10 cellular contexts compared by ENCODE assay signal in the genomic region with DNA sequence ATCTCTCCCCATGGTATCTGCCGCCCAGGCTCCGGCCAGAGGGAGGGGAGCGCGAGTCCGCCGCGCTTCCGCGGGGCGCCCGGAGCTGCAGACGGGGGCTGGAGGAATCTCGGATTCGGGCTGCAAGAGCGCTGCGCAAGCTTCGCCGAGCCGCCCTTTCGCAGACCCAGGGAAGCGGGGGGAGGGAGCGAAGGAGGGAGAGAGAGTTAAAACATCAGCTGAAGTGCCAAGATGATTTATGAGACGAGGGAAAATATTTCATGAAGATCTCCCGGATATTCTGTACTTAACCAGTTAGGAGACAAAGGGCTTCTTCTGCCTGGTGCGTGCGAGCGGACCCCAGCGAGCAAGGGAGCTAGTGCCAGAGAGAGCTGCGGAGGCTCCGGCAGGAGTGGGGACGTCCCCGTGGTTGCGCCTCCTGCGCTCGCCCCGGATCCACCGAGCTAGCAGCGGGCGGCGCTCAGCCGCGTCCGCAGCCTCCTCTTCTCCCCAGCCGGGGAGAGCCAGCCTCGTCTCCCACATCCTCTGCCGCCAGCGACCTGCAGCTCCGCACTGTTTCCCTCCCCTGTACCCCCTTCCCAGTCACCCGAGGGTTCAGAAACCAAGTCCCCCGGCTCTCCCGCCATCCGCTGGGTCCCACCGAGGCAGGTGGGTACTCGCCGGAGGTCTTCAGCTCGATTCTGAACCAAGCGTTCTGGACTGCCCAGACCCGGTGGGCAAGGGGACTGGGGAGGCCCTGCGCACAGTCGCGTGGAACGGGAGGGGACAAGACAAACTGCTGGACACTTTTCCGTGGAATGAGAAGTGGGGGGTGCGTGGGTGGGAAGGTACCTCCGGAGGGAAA. TPM values are rescaled to one million over a fixed set of nuclear protein-coding genes. Genes with fewer than 3 reads are reported as not detected.
DNase-seq lines count a peak whose midpoint lies in the region; ATAC-seq, FAIRE-seq and TF ChIP-seq lines count a peak whose summit lies in the region.
"Had no signal": no experiment of that assay in that cellular context is flagged by ENCODE, and none has a peak within 500 bp of the region (broad histone marks: within the 10 kb centered on the region; RNA-seq: fewer than 3 reads in every experiment).

No MANE protein-coding gene starts in this region.

- DNase-seq in Caco-2 (peak in 1 of 2 experiments; percentile 38), HAP-1 (ENCODE audit: low spot score in 2 of 2) (peak in 1 of 2 experiments; percentile 45), GM12891 (ENCODE audit: insufficient read length, low spot score) (no peak), germinal center (ENCODE audit: low spot score) (no peak)
- DNase-seq in activated naive CD8-positive, alpha-beta T cell treated with anti-CD3 and anti-CD28 coated beads for 36 hours = peak; percentile 46
- DNase-seq in naive thymus-derived CD8-positive, alpha-beta T cell = no peak

- H3K4me3 ChIP-seq in Caco-2 (ENCODE audit: low read depth, low read length) (peak overlapping the region; percentile 39), HAP-1 (peak overlapping the region; percentile 38)

- peaks cover 26% of the 10 kb centered on the region for H3K4me1 ChIP-seq in Caco-2
- H3K4me1 ChIP-seq in HAP-1 = no peaks in the 10 kb centered on the region

- no peak for FAIRE-seq in GM12891 (lab: Jason Lieb, UNC)

- peaks cover 26% of the 10 kb centered on the region for H3K27me3 Mint-ChIP-seq in Caco-2 (ENCODE audit: insufficient read depth, unreplicated experiment)
- peaks cover 95% of the 10 kb centered on the region for H3K27me3 Mint-ChIP-seq in activated naive CD8-positive, alpha-beta T cell treated with anti-CD3 and anti-CD28 coated beads for 36 hours
- peaks cover 36 to 88% (median 64%) of the 10 kb centered on the region in 5 donors for H3K27me3 Mint-ChIP-seq in naive thymus-derived CD8-positive, alpha-beta T cell

- POLR2A ChIA-PET in Caco-2 (lab: Charles Lee) = no interaction called here
- POLR2A ChIA-PET in naive thymus-derived CD8-positive, alpha-beta T cell (lab: Charles Lee) = interaction anchor here (1.8 kb wide), 1 partner anchor 182 kb away, joined by 7 read pairs; no protein-coding TSS in a partner anchor

- H3K4me1 Mint-ChIP-seq in Caco-2 (ENCODE audit: low read depth, unreplicated experiment) = peaks cover 19% of the 10 kb centered on the region
- H3K4me1 Mint-ChIP-seq in activated naive CD8-positive, alpha-beta T cell treated with anti-CD3 and anti-CD28 coated beads for 36 hours = peaks cover 28% of the 10 kb centered on the region
- H3K4me1 Mint-ChIP-seq in naive thymus-derived CD8-positive, alpha-beta T cell = peaks cover 22 to 74% (median 52%) of the 10 kb centered on the region in 4 donors

- peaks cover 8% of the 10 kb centered on the region for H3K27me3 ChIP-seq in Caco-2 (replicated peaks; ENCODE audit: control insufficient read depth, insufficient read depth, low read length)
- H3K27me3 ChIP-seq in HAP-1 (ENCODE audit: low read depth) = peaks cover 90% of the 10 kb centered on the region

- no peak for TF ChIP-seq POLR2A in GM12891 (IDR thresholded peaks at IDR 0.05; ENCODE audit: low read depth, low read length)

- H3K36me3 ChIP-seq in Caco-2 (ENCODE audit: control insufficient read depth, insufficient read depth, low read length) (no peaks in the 10 kb centered on the region), HAP-1 (replicated peaks) (no peaks in the 10 kb centered on the region)

- H3K4me3 Mint-ChIP-seq in Caco-2 (ENCODE audit: unreplicated experiment) = peak overlapping the region; percentile 75
- H3K4me3 Mint-ChIP-seq in activated naive CD8-positive, alpha-beta T cell treated with anti-CD3 and anti-CD28 coated beads for 36 hours = no peak overlapping the region
- peak overlapping the region in 6 of 10 donors; percentile 34 to 73 (median 58) for H3K4me3 Mint-ChIP-seq in naive thymus-derived CD8-positive, alpha-beta T cell

- H3K9me3 ChIP-seq in Caco-2 = no peaks in the 10 kb centered on the region
- no peaks in the 10 kb centered on the region for H3K9me3 ChIP-seq in HAP-1

- ATAC-seq in naive thymus-derived CD8-positive, alpha-beta T cell = peak; percentile 24 to 37
- ATAC-seq in GM19328 (IDR thresholded peaks at IDR 0.05; ENCODE audit: unreplicated experiment) (no peak), HG03045 (IDR thresholded peaks at IDR 0.05; ENCODE audit: unreplicated experiment) (no peak)

- TF ChIP-seq CTCF in Caco-2 (IDR thresholded peaks at IDR 0.05; ENCODE audit: insufficient read depth in 1 of 2, low read depth in 1 of 2, low read length in 1 of 2, severe bottlenecking in 1 of 2, unreplicated experiment in 1 of 2) = no peak

- H3K9me3 Mint-ChIP-seq in Caco-2 (ENCODE audit: unreplicated experiment) = no peaks in the 10 kb centered on the region
- no peaks in the 10 kb centered on the region for H3K9me3 Mint-ChIP-seq in activated naive CD8-positive, alpha-beta T cell treated with anti-CD3 and anti-CD28 coated beads for 36 hours
- H3K9me3 Mint-ChIP-seq in naive thymus-derived CD8-positive, alpha-beta T cell = no peaks in the 10 kb centered on the region

- H3K27ac Mint-ChIP-seq in Caco-2 (ENCODE audit: unreplicated experiment) = no peak overlapping the region
- H3K27ac Mint-ChIP-seq in activated naive CD8-positive, alpha-beta T cell treated with anti-CD3 and anti-CD28 coated beads for 36 hours = no peak overlapping the region
- no peak overlapping the region for H3K27ac Mint-ChIP-seq in naive thymus-derived CD8-positive, alpha-beta T cell

- CTCF ChIA-PET in Caco-2 (lab: Charles Lee) = interaction anchor here (0.6 to 3.9 kb wide), 11 partner anchors 15 to 270 kb away, joined by 3 to 62 read pairs (median 7); a partner anchor contains a TSS

- peaks cover 8% of the 10 kb centered on the region for H3K36me3 Mint-ChIP-seq in Caco-2 (ENCODE audit: insufficient read depth, unreplicated experiment)
- H3K36me3 Mint-ChIP-seq in activated naive CD8-positive, alpha-beta T cell treated with anti-CD3 and anti-CD28 coated beads for 36 hours = no peaks in the 10 kb centered on the region
- H3K36me3 Mint-ChIP-seq in naive thymus-derived CD8-positive, alpha-beta T cell = peaks cover 0 to 2% (median 0%) of the 10 kb centered on the region in 3 donors

- intact Hi-C loops in Caco-2 (cut with micrococcal nuclease; ENCODE audit: unreplicated experiment) = no loop called here

- in situ Hi-C loops in HAP-1 (cut with MboI; ENCODE audit: low sequenced_read_pairs) = loop anchor here (5.0 kb wide), 1 partner anchor 182 kb away; no protein-coding TSS in a partner anchor

- no TSS peak for BruUV-seq in Caco-2 (replicated peaks; lab: Mats Ljungman, UMichigan)

TF ChIP-seq in GM12891, 5 proteins besides CTCF, POLR2A, EP300 and RAD21:
- no peak for TF ChIP-seq PAX5 (IDR thresholded peaks at IDR 0.05; ENCODE audit: insufficient read depth, low read length, severe bottlenecking)
- no peak for TF ChIP-seq TAF1 (IDR thresholded peaks at IDR 0.05; ENCODE audit: low read depth, low read length)
- TF ChIP-seq POU2F2 (IDR thresholded peaks at IDR 0.05; ENCODE audit: low read depth, low read length) = no peak
- TF ChIP-seq SPI1 (IDR thresholded peaks at IDR 0.05; ENCODE audit: low read depth, low read length) = no peak
- TF ChIP-seq POLR2AphosphoS5 (IDR thresholded peaks at IDR 0.05; ENCODE audit: low read depth, low read length) = no peak

RNA-seq across cellular contexts. Expression of a gene that starts 1.0 kb away (rescaled TPM):
- 0.30 and 0.45 TPM in 2 replicates for total RNA-seq in Caco-2 (2022)
- not detected for total RNA-seq in activated naive CD8-positive, alpha-beta T cell treated with anti-CD3 and anti-CD28 coated beads for 36 hours
- not detected for total RNA-seq in naive thymus-derived CD8-positive, alpha-beta T cell
- not detected for polyA plus RNA-seq in naive thymus-derived CD8-positive, alpha-beta T cell
- polyA plus RNA-seq in GM12891 (2012; ENCODE audit: low read depth, missing spikeins) = not detected
- total RNA-seq: posterior vena cava, temporal lobe had no signal

Comparison
In these comparisons a context has a peak if more than half of its experiments do, and no peak if none do; other contexts are left out.
1. ATAC-seq: peak in naive thymus-derived CD8-positive, alpha-beta T cell (2 of 2); none in GM19328 (single experiment) and HG03045 (single experiment).